16 cellular contexts compared by ENCODE assay signal in the genomic region with DNA sequence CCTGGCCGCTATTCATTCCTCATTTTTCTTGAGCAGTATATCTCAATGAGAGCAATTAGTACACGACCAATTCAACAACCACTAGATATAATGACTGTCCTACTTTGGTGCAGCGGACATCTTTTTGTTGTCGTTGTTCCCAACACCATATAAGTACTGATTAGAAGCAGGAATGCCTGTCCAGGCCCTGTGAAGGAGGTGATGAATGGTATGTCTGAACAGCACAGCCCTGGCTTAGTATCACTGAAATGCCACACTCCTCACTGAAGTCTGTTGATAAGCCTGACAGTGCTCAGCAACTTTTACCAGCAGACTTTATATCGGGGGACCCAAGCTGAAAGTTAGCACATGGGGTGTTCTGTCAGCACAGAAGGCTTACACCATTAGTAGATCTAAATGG.
DNase-seq lines count a peak whose midpoint lies in the region; ATAC-seq and TF ChIP-seq lines count a peak whose summit lies in the region.
"Had no signal": no experiment of that assay in that cellular context is flagged by ENCODE, and none has a peak within 500 bp of the region (broad histone marks: within the 10 kb centered on the region; RNA-seq: fewer than 3 reads in every experiment).

No MANE protein-coding gene starts in this region.

- no peak for TF ChIP-seq POLR2A in vagina (IDR thresholded peaks at IDR 0.05)
- TF ChIP-seq POLR2A in spleen (IDR thresholded peaks at IDR 0.05): no peak

- ATAC-seq in left cardiac atrium: peak; percentile 98 to 99
- ATAC-seq: Panc1 had no signal

- H3K9ac ChIP-seq in SK-N-MC (ENCODE audit: insufficient read length): no peak overlapping the region

- no peak for TF ChIP-seq CTCF in mesothelial cell of epicardium (IDR thresholded peaks at IDR 0.05; ENCODE audit: unreplicated experiment)
- no peak for TF ChIP-seq CTCF in vagina (IDR thresholded peaks at IDR 0.05)
- TF ChIP-seq CTCF in spleen (IDR thresholded peaks at IDR 0.05 in 8 of 11, conservative IDR thresholded peaks at IDR 0.05 in 3 of 11): no peak
- TF ChIP-seq CTCF in BE2C (IDR thresholded peaks at IDR 0.05; ENCODE audit: low read depth, low read length): no peak

- no peaks in the 10 kb centered on the region for H3K27me3 Mint-ChIP-seq in mesothelial cell of epicardium (ENCODE audit: low read depth)

- H3K36me3 Mint-ChIP-seq in mesothelial cell of epicardium: no peaks in the 10 kb centered on the region

- no peak overlapping the region for H3K4me3 Mint-ChIP-seq in mesothelial cell of epicardium

- H3K9me3 Mint-ChIP-seq in mesothelial cell of epicardium: peaks cover 7% of the 10 kb centered on the region

- WGBS in spleen, 5 donors: 65 to 80% (median 68%) methylated on average over 5 of the region's 5 CpGs

- intact Hi-C loops in left cardiac atrium (cut with DNase I) (loop anchor here in 1 of 2 donors (5.0 kb wide), 2 partner anchors 154 to 364 kb away; no protein-coding TSS in a partner anchor), vagina (cut with DNase I) (no loop called here), spleen (cut with DNase I; ENCODE audit: low total_unique reads) (no loop called here)

- DNase-seq in SK-N-MC (ENCODE audit: low read depth, low spot score) (no peak), left cardiac atrium (peak; percentile 27), mesothelial cell of epicardium (ENCODE audit: low spot score in 2 of 2, unreplicated experiment in 2 of 2) (no peak), vagina (ENCODE audit: extremely low spot score in 2 of 2) (no peak), spleen (no peak), HT-29 (ENCODE audit: low spot score) (no peak), BE2C (no peak)
- DNase-seq: DND-41, HCEC 1CT, Kasumi-1, MM.1S, NCI-H1092, NCI-H146, NCI-H2081 treated with DMSO at 0.1 percent for 48 hours had no signal

- H3K4me3 ChIP-seq in SK-N-MC (peak overlapping the region; percentile 27), vagina (no peak overlapping the region), spleen (no peak overlapping the region), BE2C (ENCODE audit: low read depth, low read length) (no peak overlapping the region)

- no peaks in the 10 kb centered on the region for H3K9me3 ChIP-seq in SK-N-MC (ENCODE audit: low read depth, low read length)
- H3K9me3 ChIP-seq in vagina: no peaks in the 10 kb centered on the region
- no peaks in the 10 kb centered on the region for H3K9me3 ChIP-seq in spleen
- H3K9me3 ChIP-seq in BE2C: no peaks in the 10 kb centered on the region

- no peaks in the 10 kb centered on the region for H3K4me1 ChIP-seq in vagina
- no peaks in the 10 kb centered on the region for H3K4me1 ChIP-seq in spleen
- no peaks in the 10 kb centered on the region; the same call in 1 of the 2 replicates for H3K4me1 ChIP-seq in BE2C

- H3K27ac ChIP-seq in SK-N-MC: no peak overlapping the region
- peak overlapping the region; percentile 47 for H3K27ac ChIP-seq in vagina
- no peak overlapping the region for H3K27ac ChIP-seq in spleen
- H3K27ac ChIP-seq: C4-2B had no signal

- peak overlapping the region; percentile 78 for H3K27ac Mint-ChIP-seq in mesothelial cell of epicardium

- H3K4me1 Mint-ChIP-seq in mesothelial cell of epicardium: peaks cover 14% of the 10 kb centered on the region

- no peaks in the 10 kb centered on the region for H3K36me3 ChIP-seq in SK-N-MC (ENCODE audit: insufficient read depth, low read length)
- no peaks in the 10 kb centered on the region for H3K36me3 ChIP-seq in vagina
- H3K36me3 ChIP-seq in spleen: no peaks in the 10 kb centered on the region
- H3K36me3 ChIP-seq in BE2C: no peaks in the 10 kb centered on the region

- H3K27me3 ChIP-seq in vagina (no peaks in the 10 kb centered on the region), spleen (replicated peaks in 1 of 7) (no peaks in the 10 kb centered on the region), BE2C (no peaks in the 10 kb centered on the region)
